In genomic region chr6:4775591-4776492, GRCh38 we compare ENCODE assay signal across 8 cellular contexts. TPM values are rescaled to one million over a fixed set of nuclear protein-coding genes. Genes with fewer than 3 reads are reported as not detected.
DNase-seq lines count a peak whose midpoint lies in the region; ATAC-seq, FAIRE-seq and TF ChIP-seq lines count a peak whose summit lies in the region.

A gene with protein sequence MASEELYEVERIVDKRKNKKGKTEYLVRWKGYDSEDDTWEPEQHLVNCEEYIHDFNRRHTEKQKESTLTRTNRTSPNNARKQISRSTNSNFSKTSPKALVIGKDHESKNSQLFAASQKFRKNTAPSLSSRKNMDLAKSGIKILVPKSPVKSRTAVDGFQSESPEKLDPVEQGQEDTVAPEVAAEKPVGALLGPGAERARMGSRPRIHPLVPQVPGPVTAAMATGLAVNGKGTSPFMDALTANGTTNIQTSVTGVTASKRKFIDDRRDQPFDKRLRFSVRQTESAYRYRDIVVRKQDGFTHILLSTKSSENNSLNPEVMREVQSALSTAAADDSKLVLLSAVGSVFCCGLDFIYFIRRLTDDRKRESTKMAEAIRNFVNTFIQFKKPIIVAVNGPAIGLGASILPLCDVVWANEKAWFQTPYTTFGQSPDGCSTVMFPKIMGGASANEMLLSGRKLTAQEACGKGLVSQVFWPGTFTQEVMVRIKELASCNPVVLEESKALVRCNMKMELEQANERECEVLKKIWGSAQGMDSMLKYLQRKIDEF (plus strand): TSS chr6:4776404. CDS start chr6:4776784, 380 bp downstream.

- H3K27me3 ChIP-seq in colonic mucosa = no peaks in the 10 kb centered on the region

- DNase-seq in AML-193 (lab: John Stamatoyannopoulos, UW) (peak; percentile 80 to 86), GM19239 (ENCODE audit: insufficient read length, low spot score) (peak; percentile 94), NCI-H510A treated with DMSO at 0.1 percent for 48 hours (lab: John Stamatoyannopoulos, UW) (peak; percentile 57), colonic mucosa (peak; percentile 87), left kidney (ENCODE audit: low read depth, low spot score) (peak; percentile 96)
- peak; percentile 85 for DNase-seq in activated CD4-positive, alpha-beta T cell treated with anti-CD3 and anti-CD28 coated beads for 4 hours
- DNase-seq in stimulated activated CD4-positive, alpha-beta T cell treated with anti-CD3 and anti-CD28 coated beads, Interleukin-1b, Interleukin-23, amount 100 ng/mL, for 48 hours = peak; percentile 86

- no peak for FAIRE-seq in GM19239 (lab: Jason Lieb, UNC)

- peak within 1 kb of the TSS; percentile 70 to 82 for H3K9ac ChIP-seq in colonic mucosa (ENCODE audit: low read depth in 2 of 2, low read length in 2 of 2)

- H3K36me3 ChIP-seq in colonic mucosa = no peaks in the 10 kb centered on the region

- H3K4me1 ChIP-seq in colonic mucosa = peaks cover 5% of the 10 kb centered on the region

- peak; percentile 63 for ATAC-seq in HG03439 (IDR thresholded peaks at IDR 0.05; ENCODE audit: unreplicated experiment)

- peak; percentile 23 for TF ChIP-seq CTCF in colonic mucosa (IDR thresholded peaks at IDR 0.05)

- no peaks in the 10 kb centered on the region for H3K9me3 ChIP-seq in colonic mucosa

- intact Hi-C loops in colonic mucosa (cut with DNase I) = loop anchor here (10.0 kb wide), 1 partner anchor 461 kb away; no protein-coding TSS in a partner anchor

- peak within 1 kb of the TSS; percentile 59 for H3K4me3 ChIP-seq in colonic mucosa

- peak within 1 kb of the TSS; percentile 79 for H3K27ac ChIP-seq in colonic mucosa

RNA-seq across cellular contexts. Expression of the gene that starts here (rescaled TPM):
- 10 to 100 TPM; 44.3 to 48.6 TPM for total RNA-seq in colonic mucosa

Comparison
In these comparisons a context has a peak if more than half of its experiments do, and no peak if none do; other contexts are left out.
1. Peak in every context shown above with its lines: DNase-seq, ATAC-seq, H3K4me3 ChIP-seq and H3K27ac ChIP-seq.